ENCODE assay signal across 8 cellular contexts in genomic region chr16:67547423-67548264, GRCh38. TPM values are rescaled to one million over a fixed set of nuclear protein-coding genes. Genes with fewer than 3 reads are reported as not detected.
DNase-seq lines count a peak whose midpoint lies in the region; ATAC-seq, FAIRE-seq and TF ChIP-seq lines count a peak whose summit lies in the region.

No MANE protein-coding gene starts in this region.

- DNase-seq in CD8-positive, alpha-beta T cell = peak in 6 of 7 experiments; percentile 36 to 79 (median 56)
- DNase-seq in GM23338 (ENCODE audit: low spot score) (no peak), kidney (peak; percentile 79), MV-4-11 (lab: John Stamatoyannopoulos, UW) (no peak), GM19239 (ENCODE audit: insufficient read length, low spot score) (no peak), midbrain (lab: John Stamatoyannopoulos, UW) (no peak)
- peak; percentile 76 for DNase-seq in activated CD4-positive, alpha-beta T cell treated with anti-CD3 and anti-CD28 coated beads, Interleukin-2, amount 10 ng/mL, durations not matched to agents 24 days and 14 days

- ATAC-seq in CD8-positive, alpha-beta T cell = peak; percentile 66
- ATAC-seq in GM23338 (peak; percentile 6), HG03196 (IDR thresholded peaks at IDR 0.05; ENCODE audit: unreplicated experiment) (no peak)

- H3K36me3 ChIP-seq in CD8-positive, alpha-beta T cell (ENCODE audit: insufficient read depth, low read length) = no peaks in the 10 kb centered on the region
- no peaks in the 10 kb centered on the region for H3K36me3 ChIP-seq in GM23338 (ENCODE audit: insufficient read depth)
- H3K36me3 ChIP-seq in kidney (ENCODE audit: control insufficient read depth in 1 of 2, insufficient read depth in 2 of 2, low read length in 2 of 2) = peaks cover 16 to 33% of the 10 kb centered on the region in 2 donors

- no peak for FAIRE-seq in kidney (lab: Jason Lieb, UNC)
- no peak for FAIRE-seq in GM19239 (lab: Jason Lieb, UNC)

- H3K27me3 Mint-ChIP-seq in CD8-positive, alpha-beta T cell (ENCODE audit: low read depth) = no peaks in the 10 kb centered on the region
- H3K27me3 Mint-ChIP-seq in GM23338 (ENCODE audit: insufficient read depth, low read depth, poor library complexity) = peaks cover 29% of the 10 kb centered on the region
- H3K27me3 Mint-ChIP-seq in activated CD4-positive, alpha-beta T cell treated with anti-CD3 and anti-CD28 coated beads, Interleukin-2, amount 10 ng/mL, durations not matched to agents 24 days and 14 days = no peaks in the 10 kb centered on the region

- H3K4me3 ChIP-seq in CD8-positive, alpha-beta T cell (ENCODE audit: low read depth, low read length) = peak overlapping the region; percentile 51
- no peak overlapping the region for H3K4me3 ChIP-seq in GM23338
- H3K4me3 ChIP-seq in kidney (ENCODE audit: low read length in 2 of 2) = no peak overlapping the region

- peaks cover 54% of the 10 kb centered on the region for H3K4me1 Mint-ChIP-seq in CD8-positive, alpha-beta T cell (ENCODE audit: low read depth)
- H3K4me1 Mint-ChIP-seq in GM23338 = peaks cover 23% of the 10 kb centered on the region
- peaks cover 33% of the 10 kb centered on the region for H3K4me1 Mint-ChIP-seq in activated CD4-positive, alpha-beta T cell treated with anti-CD3 and anti-CD28 coated beads, Interleukin-2, amount 10 ng/mL, durations not matched to agents 24 days and 14 days

- CTCF ChIA-PET in CD8-positive, alpha-beta T cell (lab: Charles Lee) = interaction anchor here (0.6 to 12.5 kb wide), 41 partner anchors 11 to 386 kb away, joined by 3 to 271 read pairs (median 7); partner anchors contain the start of genes ACD, CARMIL2, CTCF and PARD6A

- no peak overlapping the region for H2AFZ ChIP-seq in GM23338

- intact Hi-C loops in CD8-positive, alpha-beta T cell (cut with DNase I, micrococcal nuclease) = loop anchor here (1.0 kb wide), 5 partner anchors 9 to 121 kb away; partner anchors contain the start of gene CTCF (in 2 of the 2)
- intact Hi-C loops in activated CD4-positive, alpha-beta T cell treated with anti-CD3 and anti-CD28 coated beads, Interleukin-2, amount 10 ng/mL, durations not matched to agents 24 days and 14 days (cut with micrococcal nuclease) = loop anchor here (1.0 kb wide), 3 partner anchors 15 to 121 kb away; partner anchors contain the start of gene CTCF
- intact Hi-C loops in kidney (cut with DNase I) = no loop called here

- POLR2A ChIA-PET in CD8-positive, alpha-beta T cell (lab: Charles Lee) = interaction anchor here (0.6 to 4.4 kb wide), 12 partner anchors 8 to 120 kb away, joined by 3 to 116 read pairs (median 8); partner anchors contain the start of genes ACD, C16orf86, CARMIL2 and CTCF

- H3K9me3 ChIP-seq in CD8-positive, alpha-beta T cell (ENCODE audit: low read length) = no peaks in the 10 kb centered on the region
- no peaks in the 10 kb centered on the region for H3K9me3 ChIP-seq in kidney (ENCODE audit: control insufficient read depth in 1 of 2, low read length in 2 of 2)

- peaks cover 39% of the 10 kb centered on the region for H3K4me1 ChIP-seq in CD8-positive, alpha-beta T cell (ENCODE audit: insufficient read depth, low read length)
- H3K4me1 ChIP-seq in GM23338 (ENCODE audit: insufficient read depth) (no peaks in the 10 kb centered on the region; the same call in 1 of the 2 replicates), kidney (ENCODE audit: control insufficient read depth in 1 of 2, insufficient read depth in 1 of 2, low read depth in 1 of 2, low read length in 2 of 2) (peaks cover 7 to 13% of the 10 kb centered on the region in 2 donors)

- H3K36me3 Mint-ChIP-seq in CD8-positive, alpha-beta T cell = peaks cover 23% of the 10 kb centered on the region
- H3K36me3 Mint-ChIP-seq in GM23338 (ENCODE audit: low read depth) = no peaks in the 10 kb centered on the region; the same call in 2 of the 3 replicates
- peaks cover 6% of the 10 kb centered on the region for H3K36me3 Mint-ChIP-seq in activated CD4-positive, alpha-beta T cell treated with anti-CD3 and anti-CD28 coated beads, Interleukin-2, amount 10 ng/mL, durations not matched to agents 24 days and 14 days (ENCODE audit: low read depth)

- peak overlapping the region; percentile 94 for H3K27ac Mint-ChIP-seq in CD8-positive, alpha-beta T cell
- H3K27ac Mint-ChIP-seq in GM23338 = no peak overlapping the region; the same call in 1 of the 2 replicates
- peak overlapping the region; percentile 89 for H3K27ac Mint-ChIP-seq in activated CD4-positive, alpha-beta T cell treated with anti-CD3 and anti-CD28 coated beads, Interleukin-2, amount 10 ng/mL, durations not matched to agents 24 days and 14 days

- TF ChIP-seq CTCF in CD8-positive, alpha-beta T cell (IDR thresholded peaks at IDR 0.05) = no peak
- TF ChIP-seq CTCF in GM23338 (conservative IDR thresholded peaks at IDR 0.05; ENCODE audit: low read depth in 2 of 2) (no peak), kidney (IDR thresholded peaks at IDR 0.05; ENCODE audit: borderline replicate concordance, extremely low read depth, insufficient read depth) (no peak)

- no peaks in the 10 kb centered on the region; the same call in 1 of the 2 replicates for H3K79me2 ChIP-seq in GM23338 (replicated peaks; ENCODE audit: insufficient read depth)

- peaks cover 3% of the 10 kb centered on the region; the same call in 1 of the 2 replicates for H3F3A ChIP-seq in GM23338 (replicated peaks; ENCODE audit: low read depth)

- no peak overlapping the region for H3K9ac ChIP-seq in kidney (ENCODE audit: low read length in 2 of 2)

- no peaks in the 10 kb centered on the region for H3K9me2 ChIP-seq in GM23338 (ENCODE audit: insufficient read depth)

- peaks cover 13% of the 10 kb centered on the region; the same call in 1 of the 2 replicates for H4K20me1 ChIP-seq in GM23338 (replicated peaks; ENCODE audit: insufficient read depth)

- H3K27ac ChIP-seq in CD8-positive, alpha-beta T cell (ENCODE audit: low read depth, low read length) = peak overlapping the region; percentile 54
- no peak overlapping the region for H3K27ac ChIP-seq in GM23338 (ENCODE audit: low read depth)
- no peak overlapping the region for H3K27ac ChIP-seq in kidney (ENCODE audit: low read depth in 2 of 2, low read length in 2 of 2)

- no peaks in the 10 kb centered on the region for H3K27me3 ChIP-seq in CD8-positive, alpha-beta T cell (ENCODE audit: insufficient read depth, low read length)
- H3K27me3 ChIP-seq in GM23338 (ENCODE audit: insufficient read depth) = no peaks in the 10 kb centered on the region

- H3K4me2 ChIP-seq in GM23338 = no peak overlapping the region

- H3K4me3 Mint-ChIP-seq in CD8-positive, alpha-beta T cell = peak overlapping the region; percentile 75
- H3K4me3 Mint-ChIP-seq in GM23338 = no peak overlapping the region
- H3K4me3 Mint-ChIP-seq in activated CD4-positive, alpha-beta T cell treated with anti-CD3 and anti-CD28 coated beads, Interleukin-2, amount 10 ng/mL, durations not matched to agents 24 days and 14 days = peak overlapping the region; percentile 58

- no peaks in the 10 kb centered on the region for H3K9me3 Mint-ChIP-seq in CD8-positive, alpha-beta T cell
- no peaks in the 10 kb centered on the region; the same call in 2 of the 3 replicates for H3K9me3 Mint-ChIP-seq in GM23338
- H3K9me3 Mint-ChIP-seq in activated CD4-positive, alpha-beta T cell treated with anti-CD3 and anti-CD28 coated beads, Interleukin-2, amount 10 ng/mL, durations not matched to agents 24 days and 14 days = no peaks in the 10 kb centered on the region

TF ChIP-seq in GM23338, 12 proteins besides CTCF, POLR2A, EP300 and RAD21 (continues in another document):
- TF ChIP-seq ZNF114 (CRISPR knock-in tag; IDR thresholded peaks at IDR 0.05) (no peak), EZH2 (IDR thresholded peaks at IDR 0.05; ENCODE audit: low read depth, unreplicated experiment) (no peak), ETS1 (IDR thresholded peaks at IDR 0.05) (no peak), ZNF331 (CRISPR knock-in tag; IDR thresholded peaks at IDR 0.05; ENCODE audit: low read depth) (no peak), CREB1 (CRISPR knock-in tag; IDR thresholded peaks at IDR 0.05; ENCODE audit: low read depth) (no peak)

RNA-seq across cellular contexts. Expression of gene CTCF, which starts 14.7 kb away (rescaled TPM):
- total RNA-seq in CD8-positive, alpha-beta T cell = 10 to 100 TPM; 42.1 to 45.4 TPM
- 64.5 and 81.0 TPM in 2 replicates for total RNA-seq in GM23338 (2014; rRNA removed; shearing (Covaris generic))
- polyA plus RNA-seq in GM23338 (2016; fragmentation: Nextera tagmentation; extraction: Ambion mirVana) (67.7 and 72.3 TPM in 2 replicates), kidney (ENCODE audit: insufficient read depth, low read depth, low replicate concordance) (20.4 TPM)
- total RNA-seq in activated CD4-positive, alpha-beta T cell treated with anti-CD3 and anti-CD28 coated beads, Interleukin-2, amount 10 ng/mL, durations not matched to agents 24 days and 14 days = 60.2 and 62.5 TPM in 2 replicates
- total RNA-seq in kidney = 42.6 TPM

RNA-seq across cellular contexts. Expression of gene RIPOR1, which starts 19.0 kb away (rescaled TPM):
- 10 to 100 TPM; 17.4 to 23.4 TPM for total RNA-seq in CD8-positive, alpha-beta T cell
- total RNA-seq in GM23338 (2014; rRNA removed; shearing (Covaris generic)) = 7.4 and 22.4 TPM in 2 replicates
- 6.8 and 7.6 TPM in 2 replicates for polyA plus RNA-seq in GM23338 (2016; fragmentation: Nextera tagmentation; extraction: Ambion mirVana)
- total RNA-seq in activated CD4-positive, alpha-beta T cell treated with anti-CD3 and anti-CD28 coated beads, Interleukin-2, amount 10 ng/mL, durations not matched to agents 24 days and 14 days = 23.3 and 27.7 TPM in 2 replicates
- 116 TPM for total RNA-seq in kidney
- 60.9 TPM for polyA plus RNA-seq in kidney (ENCODE audit: insufficient read depth, low read depth, low replicate concordance)

Comparison
In these comparisons a context has a peak if more than half of its experiments do, and no peak if none do; other contexts are left out.
1. DNase-seq: peak in CD8-positive, alpha-beta T cell (6 of 7), activated CD4-positive, alpha-beta T cell treated with anti-CD3 and anti-CD28 coated beads, Interleukin-2, amount 10 ng/mL, durations not matched to agents 24 days and 14 days (single experiment) and kidney (single experiment); none in GM23338 (single experiment), MV-4-11 (single experiment), GM19239 (single experiment) and midbrain (single experiment).